In genomic region chr17:7107012-7107754, GRCh38 we compare ENCODE assay signal across 1 cellular context.
TF ChIP-seq lines count a peak whose summit lies in the region.

No MANE protein-coding gene starts in this region.

TF ChIP-seq in IMR-90, 13 proteins besides CTCF, POLR2A, EP300 and RAD21:
- no peak for TF ChIP-seq BHLHE40 (IDR thresholded peaks at IDR 0.05; ENCODE audit: low read depth, low read length)
- TF ChIP-seq, protein P1, sequence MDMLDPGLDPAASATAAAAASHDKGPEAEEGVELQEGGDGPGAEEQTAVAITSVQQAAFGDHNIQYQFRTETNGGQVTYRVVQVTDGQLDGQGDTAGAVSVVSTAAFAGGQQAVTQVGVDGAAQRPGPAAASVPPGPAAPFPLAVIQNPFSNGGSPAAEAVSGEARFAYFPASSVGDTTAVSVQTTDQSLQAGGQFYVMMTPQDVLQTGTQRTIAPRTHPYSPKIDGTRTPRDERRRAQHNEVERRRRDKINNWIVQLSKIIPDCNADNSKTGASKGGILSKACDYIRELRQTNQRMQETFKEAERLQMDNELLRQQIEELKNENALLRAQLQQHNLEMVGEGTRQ (IDR thresholded peaks at IDR 0.05; ENCODE audit: low read depth, low read length): no peak
- no peak for TF ChIP-seq FOS (IDR thresholded peaks at IDR 0.05; ENCODE audit: low read depth, low read length)
- TF ChIP-seq MXI1 (IDR thresholded peaks at IDR 0.05; ENCODE audit: borderline replicate concordance, low read depth, low read length): no peak
- no peak for TF ChIP-seq RFX5 (IDR thresholded peaks at IDR 0.05; ENCODE audit: low read depth, low read length)
- TF ChIP-seq, protein P2, sequence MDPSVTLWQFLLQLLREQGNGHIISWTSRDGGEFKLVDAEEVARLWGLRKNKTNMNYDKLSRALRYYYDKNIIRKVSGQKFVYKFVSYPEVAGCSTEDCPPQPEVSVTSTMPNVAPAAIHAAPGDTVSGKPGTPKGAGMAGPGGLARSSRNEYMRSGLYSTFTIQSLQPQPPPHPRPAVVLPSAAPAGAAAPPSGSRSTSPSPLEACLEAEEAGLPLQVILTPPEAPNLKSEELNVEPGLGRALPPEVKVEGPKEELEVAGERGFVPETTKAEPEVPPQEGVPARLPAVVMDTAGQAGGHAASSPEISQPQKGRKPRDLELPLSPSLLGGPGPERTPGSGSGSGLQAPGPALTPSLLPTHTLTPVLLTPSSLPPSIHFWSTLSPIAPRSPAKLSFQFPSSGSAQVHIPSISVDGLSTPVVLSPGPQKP (IDR thresholded peaks at IDR 0.05; ENCODE audit: borderline replicate concordance, low read depth, low read length): no peak
- no peak for TF ChIP-seq MAZ (IDR thresholded peaks at IDR 0.05; ENCODE audit: borderline replicate concordance, low read depth, low read length)
- no peak for TF ChIP-seq CHD1 (IDR thresholded peaks at IDR 0.05; ENCODE audit: low read depth, low read length)
- TF ChIP-seq SMC3 (IDR thresholded peaks at IDR 0.05; ENCODE audit: low read depth, low read length): no peak
- TF ChIP-seq MAFK (IDR thresholded peaks at IDR 0.05; ENCODE audit: low read depth, low read length): no peak
- TF ChIP-seq NFE2L2 (IDR thresholded peaks at IDR 0.05; ENCODE audit: low read depth, low read length): no peak
- no peak for TF ChIP-seq CEBPB (IDR thresholded peaks at IDR 0.05; ENCODE audit: low read depth, low read length)
- TF ChIP-seq RCOR1 (IDR thresholded peaks at IDR 0.05; ENCODE audit: insufficient replicate concordance, low read length): no peak
